17 cellular contexts compared by ENCODE assay signal in the genomic region with DNA sequence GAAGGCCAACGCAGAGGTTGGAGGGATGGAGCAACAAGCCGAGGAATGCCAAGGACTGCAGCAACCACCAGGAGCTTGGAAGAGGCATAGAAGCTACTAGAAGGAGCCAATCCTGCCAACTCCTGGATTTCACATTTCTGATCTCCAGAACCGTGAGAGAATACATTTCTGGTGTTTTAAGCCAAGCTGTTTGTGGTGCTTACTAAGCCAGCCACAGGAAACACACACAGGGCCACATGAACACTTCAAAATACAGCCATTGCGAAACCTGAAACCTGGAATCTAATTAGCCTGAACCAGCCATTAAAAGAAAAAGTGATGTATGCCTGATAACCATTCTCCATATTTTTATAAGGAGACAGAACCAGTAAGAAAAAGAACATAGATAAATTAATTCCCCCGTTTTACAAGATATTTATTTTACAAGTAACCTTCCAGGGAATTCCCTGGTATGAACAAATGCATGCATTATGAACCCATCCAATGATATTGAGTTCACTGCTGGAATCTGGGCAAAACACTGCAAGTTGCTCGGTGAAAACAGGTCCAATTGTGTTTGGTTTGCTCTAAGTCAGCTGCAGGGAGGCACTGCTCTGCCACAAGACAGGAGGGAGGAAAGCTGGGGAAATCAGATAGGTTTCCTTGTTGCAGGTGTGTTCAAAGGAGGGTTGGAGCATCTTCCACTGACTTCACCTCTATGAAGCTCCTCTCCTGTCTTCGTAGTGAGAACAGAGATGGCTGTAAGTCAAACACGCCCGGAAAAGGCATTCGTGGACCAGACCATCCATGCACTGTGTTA.
DNase-seq lines count a peak whose midpoint lies in the region; ATAC-seq and TF ChIP-seq lines count a peak whose summit lies in the region.
"Had no signal": no experiment of that assay in that cellular context is flagged by ENCODE, and none has a peak within 500 bp of the region (broad histone marks: within the 10 kb centered on the region; RNA-seq: fewer than 3 reads in every experiment).

No MANE protein-coding gene starts in this region.

- H3K18ac ChIP-seq in neuronal stem cell (ENCODE audit: low read length) = peak overlapping the region; percentile 40

- no peaks in the 10 kb centered on the region for H3K79me1 ChIP-seq in neuronal stem cell (ENCODE audit: low read depth, low read length)

- H3K27ac ChIP-seq in neuronal stem cell (replicated peaks; ENCODE audit: low read length) (no peak overlapping the region), A673 (ENCODE audit: low read depth, low read length, poor library complexity, severe bottlenecking) (no peak overlapping the region)
- H3K27ac ChIP-seq: neural progenitor cell, right atrium auricular region, SJSA1 had no signal

- CTCF ChIA-PET in A673 (lab: Charles Lee) = no interaction called here

- POLR2A ChIA-PET in A673 (lab: Charles Lee; ENCODE audit: low non-redundant PET) = no interaction called here

- no peak overlapping the region for H2BK15ac ChIP-seq in neuronal stem cell (ENCODE audit: low read length)

- H2AK5ac ChIP-seq in neuronal stem cell (ENCODE audit: low read depth, low read length) = no peak overlapping the region

- H3K4me3 ChIP-seq in astrocyte of the spinal cord (ENCODE audit: low read depth, low read length) (no peak overlapping the region), neuronal stem cell (ENCODE audit: low read length in 2 of 2) (no peak overlapping the region), A673 (ENCODE audit: low read depth, low read length, poor library complexity, severe bottlenecking) (no peak overlapping the region)
- H3K4me3 ChIP-seq: neural progenitor cell, right atrium auricular region, SJSA1 had no signal

- no peak for ATAC-seq in GM19023 (IDR thresholded peaks at IDR 0.05; ENCODE audit: unreplicated experiment)
- ATAC-seq: activated CD4-positive, CD25-positive, alpha-beta regulatory T cell treated with anti-CD3 and anti-CD28 coated beads, Interleukin-2, amount 50 U/mL, for 24 hours; HCT116 had no signal

- TF ChIP-seq CTCF in astrocyte of the spinal cord (IDR thresholded peaks at IDR 0.05; ENCODE audit: low read depth, low read length) (no peak), A673 (conservative IDR thresholded peaks at IDR 0.05; ENCODE audit: low read depth, low read length) (no peak)

- no peak overlapping the region for H3K4ac ChIP-seq in neuronal stem cell (ENCODE audit: low read length)

- WGBS in neuronal stem cell (ENCODE audit: extremely low coverage in 2 of 2, insufficient read length in 2 of 2, insufficient replicate concordance in 1 of 2), 2 donors = no CpG with 5 or more reads among the region's 10 CpGs

- H4K91ac ChIP-seq in neuronal stem cell (ENCODE audit: low read depth, low read length, poor library complexity) = no peak overlapping the region

- in situ Hi-C loops in KBM-7 (cut with MboI; ENCODE audit: low pct_unique_long_range_greater_than_20kb, low sequenced_read_pairs) (no loop called here), astrocyte of the spinal cord (cut with HindIII; ENCODE audit: low sequenced_read_pairs) (no loop called here)

- peak; percentile 83 for DNase-seq in NCI-H510A treated with DMSO at 0.1 percent for 48 hours (lab: John Stamatoyannopoulos, UW)
- DNase-seq in NCI-H510A (lab: John Stamatoyannopoulos, UW) = no peak
- peak; percentile 62 for DNase-seq in KBM-7
- DNase-seq in astrocyte of the spinal cord (ENCODE audit: low read depth, low spot score) = peak; percentile 56
- DNase-seq in neuronal stem cell (ENCODE audit: low spot score) = no peak
- no peak for DNase-seq in A673 (ENCODE audit: low spot score)
- DNase-seq in stimulated activated naive CD4-positive, alpha-beta T cell treated with Interleukin-2 at 50 U/mL for 16 hours (lab: John Stamatoyannopoulos, UW) = no peak
- DNase-seq: activated naive CD4-positive, alpha-beta T cell; NCI-H1048; NCI-H446; stimulated activated CD4-positive, alpha-beta T cell treated with anti-CD3 and anti-CD28 coated beads, Interleukin-1b, Interleukin-23, amount 100 ng/mL, for 48 hours had no signal

- H3K4me2 ChIP-seq in neuronal stem cell (ENCODE audit: insufficient read depth, low read length, poor library complexity, severe bottlenecking) = no peak overlapping the region
- H3K4me2 ChIP-seq: neural progenitor cell had no signal

- H3K27me3 ChIP-seq in neuronal stem cell (ENCODE audit: control insufficient read depth in 3 of 3, insufficient read depth in 3 of 3, low read depth in 1 of 3, low read length in 3 of 3) = peaks cover 0 to 3% (median 0%) of the 10 kb centered on the region in 3 experiments
- H3K27me3 ChIP-seq in A673 (replicated peaks; ENCODE audit: insufficient read depth, low read depth, low read length, poor library complexity) = no peaks in the 10 kb centered on the region
- H3K27me3 ChIP-seq: neural progenitor cell, right atrium auricular region, SJSA1 had no signal

- no TSS peak for BruUV-seq in A673 (replicated peaks; lab: Mats Ljungman, UMichigan)

- no peak overlapping the region for H2BK12ac ChIP-seq in neuronal stem cell (ENCODE audit: low read length)

- H3K23ac ChIP-seq in neuronal stem cell (ENCODE audit: low read depth, low read length, poor library complexity) = no peak overlapping the region

- H2BK120ac ChIP-seq in neuronal stem cell (ENCODE audit: low read depth, low read length) = no peak overlapping the region

- H2AFZ ChIP-seq in neuronal stem cell (ENCODE audit: low read length) = no peak overlapping the region
- H2AFZ ChIP-seq: neural progenitor cell had no signal

- no peaks in the 10 kb centered on the region for H3K4me1 ChIP-seq in neuronal stem cell (ENCODE audit: control insufficient read depth in 2 of 2, insufficient read depth in 1 of 2, low read depth in 1 of 2, low read length in 2 of 2)
- H3K4me1 ChIP-seq in A673 (ENCODE audit: insufficient read depth, low read length, poor library complexity, severe bottlenecking) = no peaks in the 10 kb centered on the region
- H3K4me1 ChIP-seq: neural progenitor cell, right atrium auricular region, SJSA1 had no signal

- H3K9me3 ChIP-seq in neuronal stem cell (replicated peaks in 1 of 2; ENCODE audit: control insufficient read depth in 2 of 2, insufficient read depth in 1 of 2, low read depth in 1 of 2, low read length in 2 of 2) (peaks cover 0 to 4% of the 10 kb centered on the region in 2 donors), A673 (ENCODE audit: low read depth, low read length, poor library complexity, severe bottlenecking) (peaks cover under 1% of the 10 kb centered on the region)
- H3K9me3 ChIP-seq: SJSA1 had no signal

- H3K9ac ChIP-seq in neuronal stem cell (ENCODE audit: low read depth, low read length, poor library complexity) = no peak overlapping the region
- H3K9ac ChIP-seq: neural progenitor cell had no signal

- no peak overlapping the region for H2BK5ac ChIP-seq in neuronal stem cell (ENCODE audit: low read length)

- intact Hi-C loops in A673 (cut with micrococcal nuclease; ENCODE audit: unreplicated experiment) = no loop called here

- H3K14ac ChIP-seq in neuronal stem cell (ENCODE audit: low read length) = no peak overlapping the region

- H4K8ac ChIP-seq in neuronal stem cell (ENCODE audit: low read depth, low read length) = no peak overlapping the region

- no peaks in the 10 kb centered on the region for H3K36me3 ChIP-seq in neuronal stem cell (replicated peaks in 1 of 2; ENCODE audit: control insufficient read depth in 2 of 2, insufficient read depth in 2 of 2, low read length in 2 of 2)
- no peaks in the 10 kb centered on the region for H3K36me3 ChIP-seq in A673 (ENCODE audit: insufficient read depth, low read length, poor library complexity, severe bottlenecking)
- H3K36me3 ChIP-seq: right atrium auricular region, SJSA1 had no signal

Comparison
In these comparisons a context has a peak if more than half of its experiments do, and no peak if none do; other contexts are left out.
1. DNase-seq: peak in NCI-H510A treated with DMSO at 0.1 percent for 48 hours (single experiment), KBM-7 (single experiment) and astrocyte of the spinal cord (single experiment); none in NCI-H510A (single experiment), neuronal stem cell (single experiment), A673 (single experiment) and stimulated activated naive CD4-positive, alpha-beta T cell treated with Interleukin-2 at 50 U/mL for 16 hours (single experiment).